ENCODE assay signal across 14 cellular contexts in genomic region chr12:91818236-91819131, GRCh38.
DNase-seq lines count a peak whose midpoint lies in the region; ATAC-seq and TF ChIP-seq lines count a peak whose summit lies in the region.
"Had no signal": no experiment of that assay in that cellular context is flagged by ENCODE, and none has a peak within 500 bp of the region (broad histone marks: within the 10 kb centered on the region; RNA-seq: fewer than 3 reads in every experiment).

No MANE protein-coding gene starts in this region.

- H3K9me3 ChIP-seq in DND-41 (ENCODE audit: insufficient read depth, low read length, severe bottlenecking) (no peaks in the 10 kb centered on the region), PC-3 (ENCODE audit: low read length) (no peaks in the 10 kb centered on the region), prostate gland (no peaks in the 10 kb centered on the region)
- H3K9me3 ChIP-seq: gastrocnemius medialis, HAP-1 had no signal

- intact Hi-C loops in PC-3 (cut with micrococcal nuclease): loop anchor here (2.0 to 10.0 kb wide), 3 partner anchors 241 to 326 kb away; partner anchors contain the start of gene BTG1
- intact Hi-C loops in prostate gland (cut with DNase I): loop anchor here (10.0 kb wide), 2 partner anchors 326 to 426 kb away; partner anchors contain the start of gene BTG1

- peaks cover 3% of the 10 kb centered on the region for H3K4me1 Mint-ChIP-seq in activated naive CD8-positive, alpha-beta T cell treated with anti-CD3 and anti-CD28 coated beads, Interleukin-2, amount 50 U/mL, for 24 hours

- H3K27me3 ChIP-seq in DND-41 (ENCODE audit: insufficient read depth, low read length, poor library complexity) (no peaks in the 10 kb centered on the region), PC-3 (ENCODE audit: low read length) (no peaks in the 10 kb centered on the region), foreskin keratinocyte (no peaks in the 10 kb centered on the region), prostate gland (replicated peaks; ENCODE audit: insufficient read depth) (no peaks in the 10 kb centered on the region)
- H3K27me3 ChIP-seq: gastrocnemius medialis had no signal

- 36% methylated on average over 2 of the region's 2 CpGs for WGBS in prostate gland

- H3F3A ChIP-seq in PC-3 (ENCODE audit: low read length, unreplicated experiment): no peaks in the 10 kb centered on the region

- H3K27ac ChIP-seq in DND-41 (ENCODE audit: low read length): no peak overlapping the region
- peak overlapping the region; percentile 35; the same call in 1 of the 2 replicates for H3K27ac ChIP-seq in PC-3 (ENCODE audit: low read length)
- peak overlapping the region; percentile 51 for H3K27ac ChIP-seq in foreskin keratinocyte
- peak overlapping the region; percentile 38 to 40 for H3K27ac ChIP-seq in prostate gland
- H3K27ac ChIP-seq: gastrocnemius medialis had no signal

- CTCF ChIA-PET in PC-3 (lab: Charles Lee): no interaction called here

- no peaks in the 10 kb centered on the region for H3K36me3 ChIP-seq in DND-41 (ENCODE audit: insufficient read depth, low read length)
- H3K36me3 ChIP-seq in PC-3 (ENCODE audit: low read depth, low read length): no peaks in the 10 kb centered on the region
- no peaks in the 10 kb centered on the region for H3K36me3 ChIP-seq in prostate gland
- H3K36me3 ChIP-seq: gastrocnemius medialis, HAP-1 had no signal

- H3K9me2 ChIP-seq in PC-3 (replicated peaks; ENCODE audit: low read length): no peaks in the 10 kb centered on the region

- H3K4me2 ChIP-seq in DND-41 (ENCODE audit: insufficient read depth, low read length): no peak overlapping the region
- peak overlapping the region; percentile 45 for H3K4me2 ChIP-seq in PC-3 (ENCODE audit: low read length)

- BruUV-seq in PC-3 (replicated peaks; lab: Mats Ljungman, UMichigan): no TSS peak

- ATAC-seq in DND-41 (ENCODE audit: insufficient read depth, low read depth) (no peak), PC-3 (no peak), foreskin keratinocyte (peak; percentile 8)
- no peak for ATAC-seq in activated naive CD8-positive, alpha-beta T cell treated with anti-CD3 and anti-CD28 coated beads, Interleukin-2, amount 50 U/mL, for 24 hours

- no peak for TF ChIP-seq POLR2A in prostate gland (IDR thresholded peaks at IDR 0.05)

- H3K4me1 ChIP-seq in DND-41 (ENCODE audit: insufficient read depth, low read length) (no peaks in the 10 kb centered on the region), PC-3 (ENCODE audit: insufficient read depth, low read length) (peaks cover 19% of the 10 kb centered on the region), foreskin keratinocyte (no peaks in the 10 kb centered on the region), prostate gland (replicated peaks) (peaks cover 12% of the 10 kb centered on the region)
- H3K4me1 ChIP-seq: gastrocnemius medialis, HAP-1 had no signal

- H3K36me3 Mint-ChIP-seq in activated naive CD8-positive, alpha-beta T cell treated with anti-CD3 and anti-CD28 coated beads, Interleukin-2, amount 50 U/mL, for 24 hours (ENCODE audit: low read depth): peaks cover 3% of the 10 kb centered on the region

- TF ChIP-seq CTCF in DND-41 (IDR thresholded peaks at IDR 0.05; ENCODE audit: borderline replicate concordance, extremely low read depth, low read length, poor library complexity, severe bottlenecking): no peak
- no peak for TF ChIP-seq CTCF in PC-3 (conservative IDR thresholded peaks at IDR 0.05; ENCODE audit: low read depth, low read length)
- TF ChIP-seq CTCF in foreskin keratinocyte (conservative IDR thresholded peaks at IDR 0.05): no peak
- no peak for TF ChIP-seq CTCF in prostate gland (IDR thresholded peaks at IDR 0.05)
- no peak for TF ChIP-seq CTCF in GM10266 (IDR thresholded peaks at IDR 0.05; ENCODE audit: control insufficient read depth, insufficient read depth, low read depth, missing control alignments)

- no peaks in the 10 kb centered on the region for H3K27me3 Mint-ChIP-seq in activated naive CD8-positive, alpha-beta T cell treated with anti-CD3 and anti-CD28 coated beads, Interleukin-2, amount 50 U/mL, for 24 hours

- H3K4me3 Mint-ChIP-seq in activated naive CD8-positive, alpha-beta T cell treated with anti-CD3 and anti-CD28 coated beads, Interleukin-2, amount 50 U/mL, for 24 hours: no peak overlapping the region

- H3K27ac Mint-ChIP-seq in activated naive CD8-positive, alpha-beta T cell treated with anti-CD3 and anti-CD28 coated beads, Interleukin-2, amount 50 U/mL, for 24 hours: no peak overlapping the region

- peaks cover 5% of the 10 kb centered on the region for H3K9me3 Mint-ChIP-seq in activated naive CD8-positive, alpha-beta T cell treated with anti-CD3 and anti-CD28 coated beads, Interleukin-2, amount 50 U/mL, for 24 hours

- H3K79me2 ChIP-seq in DND-41 (ENCODE audit: insufficient read depth, low read length): no peaks in the 10 kb centered on the region
- H3K79me2 ChIP-seq in PC-3 (ENCODE audit: low read length): no peaks in the 10 kb centered on the region

- no peak overlapping the region for H3K9ac ChIP-seq in DND-41 (ENCODE audit: low read depth, low read length)
- no peak overlapping the region for H3K9ac ChIP-seq in PC-3 (ENCODE audit: low read length)

- H3K4me3 ChIP-seq in DND-41 (ENCODE audit: low read depth in 1 of 2, low read length in 2 of 2): no peak overlapping the region
- H3K4me3 ChIP-seq in PC-3 (ENCODE audit: low read length): no peak overlapping the region
- H3K4me3 ChIP-seq in prostate gland: no peak overlapping the region
- H3K4me3 ChIP-seq: gastrocnemius medialis, HAP-1 had no signal

- POLR2A ChIA-PET in PC-3 (lab: Charles Lee; ENCODE audit: unreplicated experiment): no interaction called here

- H4K20me1 ChIP-seq in DND-41 (ENCODE audit: insufficient read depth, low read length) (no peaks in the 10 kb centered on the region), PC-3 (ENCODE audit: low read length) (no peaks in the 10 kb centered on the region)

- H2AFZ ChIP-seq in DND-41 (ENCODE audit: low read depth, low read length): peak overlapping the region; percentile 53; the same call in 1 of the 2 replicates
- no peak overlapping the region for H2AFZ ChIP-seq in PC-3 (ENCODE audit: low read length)

- DNase-seq in DND-41 (no peak), PC-3 (no peak), foreskin keratinocyte (peak; percentile 64 to 80), prostate gland (ENCODE audit: low spot score) (peak; percentile 39), T1000 (lab: John Stamatoyannopoulos, UW) (no peak), GM10266 (ENCODE audit: extremely low spot score) (no peak), NCI-H1436 treated with DMSO at 0.1 percent for 48 hours (lab: John Stamatoyannopoulos, UW) (no peak)
- DNase-seq in activated naive CD8-positive, alpha-beta T cell treated with anti-CD3 and anti-CD28 coated beads, Interleukin-2, amount 50 U/mL, for 24 hours: no peak
- DNase-seq: activated naive CD4-positive, alpha-beta T cell treated with anti-CD3 and anti-CD28 coated beads, Interleukin-2, amount 50 U/mL, for 16 hours; AML-193; gastrocnemius medialis; NCI-H524; SHP77 had no signal

Comparison
In these comparisons a context has a peak if more than half of its experiments do, and no peak if none do; other contexts are left out.
1. DNase-seq: peak in foreskin keratinocyte (2 of 2) and prostate gland (single experiment); none in DND-41 (single experiment), PC-3 (single experiment), activated naive CD8-positive, alpha-beta T cell treated with anti-CD3 and anti-CD28 coated beads, Interleukin-2, amount 50 U/mL, for 24 hours (single experiment), T1000 (single experiment), GM10266 (single experiment) and NCI-H1436 treated with DMSO at 0.1 percent for 48 hours (single experiment).